In genomic region chr19:54240372-54241336, GRCh38 we compare ENCODE assay signal across 11 cellular contexts. TPM values are rescaled to one million over a fixed set of nuclear protein-coding genes. Genes with fewer than 3 reads are reported as not detected.
DNase-seq lines count a peak whose midpoint lies in the region; ATAC-seq and TF ChIP-seq lines count a peak whose summit lies in the region.
"Not testable (repeated sequence)": the region's sequence is repeated elsewhere in the genome, so short reads cannot be mapped to it uniquely, and the experiment has no call there.
"Had no signal": no experiment of that assay in that cellular context is flagged by ENCODE, and none has a peak within 500 bp of the region (broad histone marks: within the 10 kb centered on the region; RNA-seq: fewer than 3 reads in every experiment).

No MANE protein-coding gene starts in this region.

- in situ Hi-C loops in Panc1 (cut with HindIII; ENCODE audit: low pct_unique_long_range_greater_than_20kb, low sequenced_read_pairs): not testable (repeated sequence)

- not testable (repeated sequence) for H3K4me3 ChIP-seq in Panc1 (ENCODE audit: low read depth in 2 of 2, low read length in 2 of 2); upper lobe of right lung

- not testable (repeated sequence) for H3K9me3 ChIP-seq in Panc1 (ENCODE audit: control insufficient read depth, insufficient read depth, low read depth, low read length); upper lobe of right lung

- POLR2A ChIA-PET in Panc1 (lab: Charles Lee): not testable (repeated sequence)

- H3K4me3 Mint-ChIP-seq in CD14-positive monocyte: peak overlapping the region in 1 of 2 donors; percentile 46
- peak overlapping the region; percentile 55 for H3K4me3 Mint-ChIP-seq in dendritic cell treated with granulocyte-macrophage colony-stimulating factor and Interleukin-4, amounts not matched to agents 40 ng/mL and 50 ng/mL, for 4 days

- H3K27me3 Mint-ChIP-seq in CD14-positive monocyte (ENCODE audit: low read depth in 3 of 3); dendritic cell treated with granulocyte-macrophage colony-stimulating factor and Interleukin-4, amounts not matched to agents 40 ng/mL and 50 ng/mL, for 4 days: not testable (repeated sequence)

- H3K27me3 ChIP-seq in Panc1 (ENCODE audit: control insufficient read depth, insufficient read depth, low read length); upper lobe of right lung: not testable (repeated sequence)

- not testable (repeated sequence) for H3K36me3 ChIP-seq in Panc1 (ENCODE audit: control insufficient read depth, insufficient read depth, low read length); upper lobe of right lung

- ATAC-seq in Panc1 (peak; percentile 57), left lobe of liver (peak; percentile 36)
- ATAC-seq in upper lobe of right lung: not testable (repeated sequence)

- H3K27ac Mint-ChIP-seq in CD14-positive monocyte: peak overlapping the region in 6 of 7 donors; percentile 35 to 89 (median 69)
- peak overlapping the region; percentile 56 for H3K27ac Mint-ChIP-seq in dendritic cell treated with granulocyte-macrophage colony-stimulating factor and Interleukin-4, amounts not matched to agents 40 ng/mL and 50 ng/mL, for 4 days

- intact Hi-C loops in CD14-positive monocyte (cut with micrococcal nuclease); Panc1 (cut with micrococcal nuclease; ENCODE audit: unreplicated experiment); dendritic cell treated with granulocyte-macrophage colony-stimulating factor and Interleukin-4, amounts not matched to agents 40 ng/mL and 50 ng/mL, for 4 days (cut with micrococcal nuclease); posterior vena cava (cut with DNase I); upper lobe of right lung (cut with DNase I): not testable (repeated sequence)

- not testable (repeated sequence) for TF ChIP-seq CTCF in CD14-positive monocyte (IDR thresholded peaks at IDR 0.05); Panc1 (IDR thresholded peaks at IDR 0.05); upper lobe of right lung (IDR thresholded peaks at IDR 0.05)

- peaks cover 47 to 53% of the 10 kb centered on the region in 2 donors for H3K36me3 Mint-ChIP-seq in CD14-positive monocyte
- H3K36me3 Mint-ChIP-seq in dendritic cell treated with granulocyte-macrophage colony-stimulating factor and Interleukin-4, amounts not matched to agents 40 ng/mL and 50 ng/mL, for 4 days (ENCODE audit: low read depth): peaks cover 43% of the 10 kb centered on the region

- not testable (repeated sequence) for H3K9me3 Mint-ChIP-seq in CD14-positive monocyte; dendritic cell treated with granulocyte-macrophage colony-stimulating factor and Interleukin-4, amounts not matched to agents 40 ng/mL and 50 ng/mL, for 4 days

- H3K4me1 Mint-ChIP-seq in CD14-positive monocyte: peaks cover 61% of the 10 kb centered on the region
- H3K4me1 Mint-ChIP-seq in dendritic cell treated with granulocyte-macrophage colony-stimulating factor and Interleukin-4, amounts not matched to agents 40 ng/mL and 50 ng/mL, for 4 days (ENCODE audit: low read depth): peaks cover 44% of the 10 kb centered on the region

- BruUV-seq in Panc1 (replicated peaks; lab: Mats Ljungman, UMichigan): not testable (repeated sequence)

- CTCF ChIA-PET in Panc1 (lab: Charles Lee): not testable (repeated sequence)

- H3K4me1 ChIP-seq in Panc1 (ENCODE audit: control insufficient read depth, insufficient read depth, low read length); upper lobe of right lung: not testable (repeated sequence)

- DNase-seq in CD14-positive monocyte (ENCODE audit: low spot score); Panc1 (ENCODE audit: low read depth, low spot score): not testable (repeated sequence)
- DNase-seq in left lobe of liver (ENCODE audit: low spot score) (peak; percentile 36), posterior vena cava (ENCODE audit: low spot score) (peak; percentile 73), upper lobe of right lung (peak; percentile 29)

- not testable (repeated sequence) for H3K27ac ChIP-seq in Panc1 (ENCODE audit: low read length); upper lobe of right lung

RNA-seq across cellular contexts. Expression of gene LILRA6, which starts 1.9 kb away (rescaled TPM):
- 100 to 1,000 TPM in 1 of 2 donors, 10 to 100 TPM in 1; 65.7 to 143 TPM for polyA plus RNA-seq in CD14-positive monocyte
- total RNA-seq in Panc1 (2021; ENCODE audit: unreplicated experiment) (0.08 TPM), left lobe of liver (0.75 TPM), posterior vena cava (1 to 10 TPM; 8.1 to 9.6 TPM), upper lobe of right lung (21.4 TPM)
- not detected for polyA plus RNA-seq in Panc1 (2012; ENCODE audit: insufficient read length)
- total RNA-seq: Calu3, Daoy, H4, IMR-90 had no signal
- polyA plus RNA-seq: IMR-90 had no signal

RNA-seq across cellular contexts. Expression of gene LILRB5, which starts 16.4 kb away (rescaled TPM):
- under 1 TPM; 0.14 to 0.17 TPM for polyA plus RNA-seq in CD14-positive monocyte
- total RNA-seq in Panc1 (2021; ENCODE audit: unreplicated experiment) (0.05 TPM), left lobe of liver (8.7 TPM), posterior vena cava (10 to 100 TPM; 14.9 to 22.5 TPM), upper lobe of right lung (9.1 TPM)
- 0.07 TPM for polyA plus RNA-seq in Panc1 (2012; ENCODE audit: insufficient read length)
- total RNA-seq: Calu3; CD4-positive, alpha-beta T cell; Daoy; H4; IMR-90 had no signal
- polyA plus RNA-seq: IMR-90 had no signal

RNA-seq across cellular contexts. Expression of gene LILRB3, which starts 17.8 kb away (rescaled TPM):
- polyA plus RNA-seq in CD14-positive monocyte: 100 to 1,000 TPM in 1 of 2 donors, 10 to 100 TPM in 1; 62.9 to 104 TPM
- total RNA-seq in Panc1 (2021; ENCODE audit: unreplicated experiment) (0.18 TPM), left lobe of liver (1.2 TPM), posterior vena cava (10 to 100 TPM; 14.6 to 25.5 TPM), upper lobe of right lung (61.5 TPM)
- 0.47 TPM for polyA plus RNA-seq in Panc1 (2012; ENCODE audit: insufficient read length)
- total RNA-seq: Calu3, Daoy, H4, IMR-90 had no signal
- polyA plus RNA-seq: IMR-90 had no signal

RNA-seq across cellular contexts. Expression of gene RPS9, which starts 40.0 kb away (rescaled TPM):
- polyA plus RNA-seq in CD14-positive monocyte: 100 to 1,000 TPM; 756 to 983 TPM
- total RNA-seq in Panc1 (2021; ENCODE audit: unreplicated experiment) (823 TPM), left lobe of liver (482 TPM), posterior vena cava (1,000 to 10,000 TPM in 1 of 2 donors, 100 to 1,000 TPM in 1; 777 to 1,026 TPM), upper lobe of right lung (1,039 TPM)
- 1,638 TPM for polyA plus RNA-seq in Panc1 (2012; ENCODE audit: insufficient read length)

RNA-seq across cellular contexts. Expression of gene LILRB2, which starts 40.3 kb away (rescaled TPM):
- 100 to 1,000 TPM; 111 to 172 TPM for polyA plus RNA-seq in CD14-positive monocyte
- total RNA-seq in Panc1 (2021; ENCODE audit: unreplicated experiment) (not detected), left lobe of liver (1.7 TPM), posterior vena cava (10 to 100 TPM in 1 of 2 donors, 1 to 10 TPM in 1; 7.3 to 12.9 TPM), upper lobe of right lung (18.8 TPM)
- not detected for polyA plus RNA-seq in Panc1 (2012; ENCODE audit: insufficient read length)
- total RNA-seq: Calu3, Daoy, H4, IMR-90 had no signal
- polyA plus RNA-seq: IMR-90 had no signal
